In genomic region chr17:76575570-76575969, GRCh38 we compare ENCODE assay signal across 20 cellular contexts. TPM values are rescaled to one million over a fixed set of nuclear protein-coding genes. Genes with fewer than 3 reads are reported as not detected.
"Had no signal": no experiment of that assay in that cellular context is flagged by ENCODE, and none has a peak within 500 bp of the region (broad histone marks: within the 10 kb centered on the region; RNA-seq: fewer than 3 reads in every experiment).

No MANE protein-coding gene starts in this region.

- FAIRE-seq: colon, endothelial cell of umbilical vein had no signal

- H3K27me3 Mint-ChIP-seq: naive B cell had no signal

- H3K4me1 ChIP-seq: left ventricle myocardium inferior, upper lobe of left lung had no signal

- H3K9me3 Mint-ChIP-seq: naive B cell, nephron had no signal

- H3K36me3 ChIP-seq: gastrocnemius medialis, left ventricle myocardium inferior, upper lobe of left lung, vagina had no signal

- H3K27ac Mint-ChIP-seq: naive B cell, nephron had no signal

- ATAC-seq: gastrocnemius medialis, psoas muscle had no signal

- H3K36me3 Mint-ChIP-seq: naive B cell had no signal

- H3K9me3 ChIP-seq: gastrocnemius medialis, left ventricle myocardium inferior, psoas muscle, upper lobe of left lung, vagina had no signal

- DNase-seq: cerebellar nuclear complex; dermis blood vessel endothelial cell; gastrocnemius medialis; glutamatergic neuron; islet precursor cell; left cardiac atrium; left ventricle myocardium inferior; mesenchymal stem cell; naive B cell; psoas muscle; retina; stimulated activated CD4-positive, alpha-beta T cell treated with anti-CD3 and anti-CD28 coated beads, Interleukin-2, amount 100 ng/mL, for 48 hours; stimulated activated naive CD4-positive, alpha-beta T cell treated with Interleukin-2 at 50 U/mL for 16 hours; upper lobe of left lung had no signal

- H3K27me3 ChIP-seq: gastrocnemius medialis, upper lobe of left lung, vagina had no signal

- H3K4me3 Mint-ChIP-seq: naive B cell, nephron had no signal

- H3K4me3 ChIP-seq: gastrocnemius medialis, left ventricle myocardium inferior, lung, psoas muscle, smooth muscle cell, upper lobe of left lung, vagina had no signal

- H3K27ac ChIP-seq: gastrocnemius medialis, left ventricle myocardium inferior, psoas muscle, upper lobe of left lung, vagina had no signal

- H3K4me1 Mint-ChIP-seq: naive B cell, nephron had no signal

RNA-seq across cellular contexts. Expression of gene PRCD, which starts 35.7 kb away (rescaled TPM):
- total RNA-seq: endothelial cell of umbilical vein had no signal
